ENCODE assay signal across 17 cellular contexts in genomic region chr3:37734886-37735285, GRCh38.
DNase-seq lines count a peak whose midpoint lies in the region; ATAC-seq and TF ChIP-seq lines count a peak whose summit lies in the region.
"Had no signal": no experiment of that assay in that cellular context is flagged by ENCODE, and none has a peak within 500 bp of the region (broad histone marks: within the 10 kb centered on the region; RNA-seq: fewer than 3 reads in every experiment).

No MANE protein-coding gene starts in this region.

- no peaks in the 10 kb centered on the region for H3K9me3 ChIP-seq in vagina
- H3K9me3 ChIP-seq: A549; BLaER1 treated with 17β-estradiol and CSF1 and Interleukin-3, amounts not matched to agents 10 nM and 100 nM; Caco-2 had no signal

- no peaks in the 10 kb centered on the region for H3K79me2 ChIP-seq in GM23338 (replicated peaks; ENCODE audit: insufficient read depth)

- H3K27ac ChIP-seq in vagina (no peak overlapping the region), GM23338 (ENCODE audit: low read depth) (no peak overlapping the region)
- H3K27ac ChIP-seq: 22Rv1; A549; BLaER1 treated with 17β-estradiol and CSF1 and Interleukin-3, amounts not matched to agents 10 nM and 100 nM; C4-2B had no signal

- H3F3A ChIP-seq in GM23338 (replicated peaks; ENCODE audit: low read depth): no peaks in the 10 kb centered on the region

- no peak for TF ChIP-seq POLR2A in vagina (IDR thresholded peaks at IDR 0.05)

- ATAC-seq in GM23338: no peak
- ATAC-seq: A549; CD8-positive, alpha-beta T cell had no signal

- intact Hi-C loops in vagina (cut with DNase I): no loop called here

- H3K36me3 ChIP-seq in vagina (no peaks in the 10 kb centered on the region), GM23338 (ENCODE audit: insufficient read depth) (no peaks in the 10 kb centered on the region)

- H3K4me1 Mint-ChIP-seq in GM23338: peaks cover 1% of the 10 kb centered on the region; the same call in 2 of the 3 replicates

- DNase-seq in activated CD8-positive, alpha-beta memory T cell treated with anti-CD3 and anti-CD28 coated beads for 24 hours: peak; percentile 3
- no peak for DNase-seq in activated CD8-positive, alpha-beta memory T cell treated with anti-CD3 and anti-CD28 coated beads, Interleukin-2, amount 50 U/mL, for 48 hours
- DNase-seq in ecto neural progenitor cell (ENCODE audit: low spot score) (peak; percentile 14), vagina (ENCODE audit: extremely low spot score in 2 of 2) (peak; percentile 52 to 64), GM23338 (ENCODE audit: low spot score) (no peak)
- DNase-seq: AML-193; Caco-2; Calu3; CD4-positive, alpha-beta T cell; CD8-positive, alpha-beta T cell; DMS79 treated with DMSO at 0.1 percent for 48 hours; GF-D8 had no signal

- TF ChIP-seq CTCF in vagina (IDR thresholded peaks at IDR 0.05) (no peak), GM23338 (conservative IDR thresholded peaks at IDR 0.05; ENCODE audit: low read depth in 2 of 2) (no peak)

- H3K9me3 Mint-ChIP-seq in GM23338: no peaks in the 10 kb centered on the region
- H3K9me3 Mint-ChIP-seq: CD4-positive, alpha-beta T cell; CD8-positive, alpha-beta T cell had no signal

- H3K4me1 ChIP-seq in vagina (no peaks in the 10 kb centered on the region), GM23338 (ENCODE audit: insufficient read depth) (no peaks in the 10 kb centered on the region)
- H3K4me1 ChIP-seq: A549 had no signal

- H3K27me3 ChIP-seq in vagina (no peaks in the 10 kb centered on the region), GM23338 (ENCODE audit: insufficient read depth) (no peaks in the 10 kb centered on the region)
- H3K27me3 ChIP-seq: BLaER1 treated with 17β-estradiol and CSF1 and Interleukin-3, amounts not matched to agents 10 nM and 100 nM had no signal

- H3K27ac Mint-ChIP-seq in GM23338: no peak overlapping the region
- H3K27ac Mint-ChIP-seq: B cell; CD4-positive, alpha-beta T cell; CD8-positive, alpha-beta T cell had no signal

- no peaks in the 10 kb centered on the region for H3K27me3 Mint-ChIP-seq in GM23338 (ENCODE audit: insufficient read depth, low read depth, poor library complexity)
- H3K27me3 Mint-ChIP-seq: CD4-positive, alpha-beta T cell had no signal

- no peak overlapping the region for H3K4me2 ChIP-seq in GM23338
- H3K4me2 ChIP-seq: A549; BLaER1 treated with 17β-estradiol and CSF1 and Interleukin-3, amounts not matched to agents 10 nM and 100 nM had no signal

- no peaks in the 10 kb centered on the region for H4K20me1 ChIP-seq in GM23338 (replicated peaks; ENCODE audit: insufficient read depth)
- H4K20me1 ChIP-seq: BLaER1 treated with 17β-estradiol and CSF1 and Interleukin-3, amounts not matched to agents 10 nM and 100 nM had no signal

- H3K4me3 Mint-ChIP-seq in GM23338: no peak overlapping the region
- H3K4me3 Mint-ChIP-seq: B cell; CD4-positive, alpha-beta T cell; CD8-positive, alpha-beta T cell had no signal

- no peaks in the 10 kb centered on the region for H3K36me3 Mint-ChIP-seq in GM23338 (ENCODE audit: low read depth)
- H3K36me3 Mint-ChIP-seq: CD8-positive, alpha-beta T cell had no signal

- no peak overlapping the region for H2AFZ ChIP-seq in GM23338

- H3K4me3 ChIP-seq in vagina: no peak overlapping the region
- H3K4me3 ChIP-seq in GM23338: no peak overlapping the region
- H3K4me3 ChIP-seq: A549; BLaER1 treated with 17β-estradiol and CSF1 and Interleukin-3, amounts not matched to agents 10 nM and 100 nM had no signal

- H3K9me2 ChIP-seq in GM23338 (ENCODE audit: insufficient read depth): 0 out of 2 replicates have a peak, but pooled peaks cover 2% of the 10 kb centered on the region

TF ChIP-seq in GM23338, 12 proteins besides CTCF, POLR2A, EP300 and RAD21 (continues in another document):
- no peak for TF ChIP-seq EZH2phosphoT487 (IDR thresholded peaks at IDR 0.05; ENCODE audit: unreplicated experiment)
- TF ChIP-seq ZNF462 (CRISPR knock-in tag; IDR thresholded peaks at IDR 0.05): no peak
- TF ChIP-seq NANOG (IDR thresholded peaks at IDR 0.05; ENCODE audit: borderline replicate concordance): no peak
- no peak for TF ChIP-seq REST (IDR thresholded peaks at IDR 0.05; ENCODE audit: unreplicated experiment)

Comparison
In these comparisons a context has a peak if more than half of its experiments do, and no peak if none do; other contexts are left out.
1. DNase-seq: peak in activated CD8-positive, alpha-beta memory T cell treated with anti-CD3 and anti-CD28 coated beads for 24 hours (single experiment), ecto neural progenitor cell (single experiment) and vagina (2 of 2); none in activated CD8-positive, alpha-beta memory T cell treated with anti-CD3 and anti-CD28 coated beads, Interleukin-2, amount 50 U/mL, for 48 hours (single experiment) and GM23338 (single experiment).